In genomic region chr19:36014029-36014924, GRCh38 we compare ENCODE assay signal across 1 cellular context.
TF ChIP-seq lines count a peak whose summit lies in the region.

ALKBH6 (minus strand) TSS chr19:36014213; CDS start chr19:36013397, 816 bp downstream.

TF ChIP-seq in K562, 482 proteins besides CTCF, POLR2A, EP300 and RAD21 (continued from another document):
- TF ChIP-seq ZBTB40 (IDR thresholded peaks at IDR 0.05) (peak; percentile 74), ZBTB40 (CRISPR knock-in tag; IDR thresholded peaks at IDR 0.05) (no peak), THRB (CRISPR knock-in tag; conservative IDR thresholded peaks at IDR 0.05) (peak; percentile 89; the same call in 1 of the 2 replicates), CXXC5 (CRISPR knock-in tag; IDR thresholded peaks at IDR 0.05) (peak; percentile 83), ARHGAP35 (IDR thresholded peaks at IDR 0.05; ENCODE audit: partially characterized antibody) (no peak), MBD2 (IDR thresholded peaks at IDR 0.05; ENCODE audit: borderline replicate concordance, low read depth) (peak; percentile 96), ZFX (CRISPR knock-in tag; IDR thresholded peaks at IDR 0.05) (0 out of 2 replicates have a peak, but pooled peaks have one; percentile 38), TRIM28 (IDR thresholded peaks at IDR 0.05) (no peak), ZNF143 (CRISPR knock-in tag; IDR thresholded peaks at IDR 0.05) (no peak)
